1 cellular context compared by ENCODE assay signal in genomic region chr18:3254725-3255124, GRCh38.
A peak's percentile ranks its signal among the peaks of the same experiment; 100 is the strongest.
TF ChIP-seq lines count a peak whose summit lies in the region.

No MANE protein-coding gene starts in this region.

TF ChIP-seq in endothelial cell of umbilical vein, 7 proteins besides CTCF, POLR2A, EP300 and RAD21:
- TF ChIP-seq GATA2 (IDR thresholded peaks at IDR 0.05; ENCODE audit: insufficient read depth, insufficient read length, low read depth, low read length) (no peak), POLR2AphosphoS5 (IDR thresholded peaks at IDR 0.05; ENCODE audit: insufficient read depth, low read depth, low read length) (peak; percentile 8)
